ENCODE assay signal across 11 cellular contexts in genomic region chr17:47119746-47120520, GRCh38.
DNase-seq lines count a peak whose midpoint lies in the region; ATAC-seq and TF ChIP-seq lines count a peak whose summit lies in the region.
"Had no signal": no experiment of that assay in that cellular context is flagged by ENCODE, and none has a peak within 500 bp of the region (broad histone marks: within the 10 kb centered on the region; RNA-seq: fewer than 3 reads in every experiment).

No MANE protein-coding gene starts in this region.

- H2AFZ ChIP-seq in HCT116 (ENCODE audit: low read depth, low read length, poor library complexity, severe bottlenecking): no peak overlapping the region

- peaks cover 22 to 34% of the 10 kb centered on the region in 2 experiments; a peak in 3 of 4 replicates for H3K4me1 ChIP-seq in HCT116 (ENCODE audit: control insufficient read depth in 1 of 2, insufficient read depth in 2 of 2, low read length in 2 of 2)

- TF ChIP-seq POLR2A in HCT116 (IDR thresholded peaks at IDR 0.05; ENCODE audit: borderline replicate concordance, extremely low read depth, insufficient read depth, insufficient read length): no peak

- CTCF ChIA-PET in HCT116 (lab: Charles Lee): no interaction called here

- BruUV-seq in HCT116 (replicated peaks; lab: Mats Ljungman, UMichigan): TSS peak; percentile 25

- TF ChIP-seq CTCF in AG09319 (IDR thresholded peaks at IDR 0.05; ENCODE audit: low read depth, low read length) (no peak), HCT116 (IDR thresholded peaks at IDR 0.05 in 2 of 3, conservative IDR thresholded peaks at IDR 0.05 in 1 of 3; ENCODE audit: borderline replicate concordance in 1 of 3, insufficient read depth in 1 of 3, low read depth in 2 of 3, low read length in 2 of 3) (no peak)

- H3K9me2 ChIP-seq in HCT116 (ENCODE audit: insufficient read depth): no peaks in the 10 kb centered on the region

- no peaks in the 10 kb centered on the region for H4K20me1 ChIP-seq in HCT116 (ENCODE audit: insufficient read depth)

- no peaks in the 10 kb centered on the region for H3K79me2 ChIP-seq in HCT116 (ENCODE audit: insufficient read depth, low read length)

- ATAC-seq in HCT116: peak; percentile 82
- no peak for ATAC-seq in GM19463 (IDR thresholded peaks at IDR 0.05; ENCODE audit: unreplicated experiment)
- ATAC-seq: WTC11 had no signal

- intact Hi-C loops in HCT116 (cut with micrococcal nuclease): no loop called here

- POLR2A ChIA-PET in HCT116 (lab: Charles Lee): no interaction called here

- H3K4me3 ChIP-seq in HCT116 (replicated peaks in 1 of 2; ENCODE audit: low read depth in 1 of 2, low read length in 2 of 2): no peak overlapping the region

- no peaks in the 10 kb centered on the region for H3K27me3 ChIP-seq in HCT116 (ENCODE audit: insufficient read depth, low read length)

- peak overlapping the region; percentile 77; the same call in 1 of the 2 replicates for H3K27ac ChIP-seq in HCT116 (ENCODE audit: low read depth, low read length)

- peak overlapping the region; percentile 14; the same call in 1 of the 2 replicates for H3K4me2 ChIP-seq in HCT116 (ENCODE audit: low read length)

- H3K9me3 ChIP-seq in HCT116 (ENCODE audit: control insufficient read depth in 1 of 2, insufficient read depth in 1 of 2, low read depth in 1 of 2, low read length in 2 of 2): no peaks in the 10 kb centered on the region

- peaks cover 7 to 10% of the 10 kb centered on the region in 2 experiments; a peak in 2 of 4 replicates for H3K36me3 ChIP-seq in HCT116 (ENCODE audit: control insufficient read depth in 1 of 2, insufficient read depth in 2 of 2, low read length in 2 of 2)

- H3K9ac ChIP-seq in HCT116 (ENCODE audit: low read length): no peak overlapping the region

- DNase-seq in AG09319 (ENCODE audit: extremely low read depth, low read depth) (peak; percentile 10), HCT116 (ENCODE audit: low read depth, low spot score) (peak; percentile 46), amniotic epithelial cell (ENCODE audit: low read depth) (peak; percentile 63), kidney tubule cell (ENCODE audit: low spot score) (peak; percentile 56), GOT3 (lab: John Stamatoyannopoulos, UW) (no peak), NCI-H2227 treated with DMSO at 0.1 percent for 48 hours (lab: John Stamatoyannopoulos, UW) (no peak), iPS-NIHi11 (ENCODE audit: low spot score) (no peak)
- DNase-seq: aorta, NCI-H1436 had no signal

- no peak for TF ChIP-seq RAD21 in HCT116 (IDR thresholded peaks at IDR 0.05; ENCODE audit: low read depth)

- RAD21 ChIA-PET in HCT116 (lab: Charles Lee; ENCODE audit: low non-redundant PET in 1 of 2, low total read pairs in 2 of 2, uncharacterized antibody in 2 of 2, unreplicated experiment in 2 of 2): no interaction called here

TF ChIP-seq in HCT116, 20 proteins besides CTCF, POLR2A, EP300 and RAD21:
- no peak for TF ChIP-seq ATF3 (IDR thresholded peaks at IDR 0.05)
- TF ChIP-seq CBX3 (IDR thresholded peaks at IDR 0.05; ENCODE audit: low read depth): no peak
- TF ChIP-seq SIN3A (IDR thresholded peaks at IDR 0.05; ENCODE audit: low read depth): no peak
- no peak for TF ChIP-seq JUND (IDR thresholded peaks at IDR 0.05)
- TF ChIP-seq, protein P1, sequence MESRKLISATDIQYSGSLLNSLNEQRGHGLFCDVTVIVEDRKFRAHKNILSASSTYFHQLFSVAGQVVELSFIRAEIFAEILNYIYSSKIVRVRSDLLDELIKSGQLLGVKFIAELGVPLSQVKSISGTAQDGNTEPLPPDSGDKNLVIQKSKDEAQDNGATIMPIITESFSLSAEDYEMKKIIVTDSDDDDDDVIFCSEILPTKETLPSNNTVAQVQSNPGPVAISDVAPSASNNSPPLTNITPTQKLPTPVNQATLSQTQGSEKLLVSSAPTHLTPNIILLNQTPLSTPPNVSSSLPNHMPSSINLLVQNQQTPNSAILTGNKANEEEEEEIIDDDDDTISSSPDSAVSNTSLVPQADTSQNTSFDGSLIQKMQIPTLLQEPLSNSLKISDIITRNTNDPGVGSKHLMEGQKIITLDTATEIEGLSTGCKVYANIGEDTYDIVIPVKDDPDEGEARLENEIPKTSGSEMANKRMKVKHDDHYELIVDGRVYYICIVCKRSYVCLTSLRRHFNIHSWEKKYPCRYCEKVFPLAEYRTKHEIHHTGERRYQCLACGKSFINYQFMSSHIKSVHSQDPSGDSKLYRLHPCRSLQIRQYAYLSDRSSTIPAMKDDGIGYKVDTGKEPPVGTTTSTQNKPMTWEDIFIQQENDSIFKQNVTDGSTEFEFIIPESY (IDR thresholded peaks at IDR 0.05; ENCODE audit: extremely low read depth, insufficient replicate concordance, low read length): no peak

Comparison
In these comparisons a context has a peak if more than half of its experiments do, and no peak if none do; other contexts are left out.
1. DNase-seq: peak in AG09319 (single experiment), HCT116 (single experiment), amniotic epithelial cell (single experiment) and kidney tubule cell (single experiment); none in GOT3 (single experiment), NCI-H2227 treated with DMSO at 0.1 percent for 48 hours (single experiment) and iPS-NIHi11 (single experiment).